Comparison of ENCODE assay signal across 8 cellular contexts in genomic region chr16:75566040-75566888, GRCh38. TPM values are rescaled to one million over a fixed set of nuclear protein-coding genes. Genes with fewer than 3 reads are reported as not detected.
A peak's percentile ranks its signal among the peaks of the same experiment; 100 is the strongest.
DNase-seq lines count a peak whose midpoint lies in the region; ATAC-seq and TF ChIP-seq lines count a peak whose summit lies in the region.

TSS of gene GABARAPL2 (plus strand) at chr16:75566379. CDS start at chr16:75566487, 108 bp downstream.

- H3K4me3 ChIP-seq in HUES6 (ENCODE audit: low read depth, low read length) (peak within 1 kb of the TSS; percentile 86), OCI-LY3 (ENCODE audit: low read length) (peak within 1 kb of the TSS; percentile 91), mononuclear cell (ENCODE audit: low read length) (peak within 1 kb of the TSS; percentile 92)

- no peak for TF ChIP-seq CTCF in OCI-LY3 (IDR thresholded peaks at IDR 0.05; ENCODE audit: low read depth, low read length)

- H3K36me3 ChIP-seq in HUES6 (ENCODE audit: control insufficient read depth, insufficient read depth, low read length) (peaks cover 37% of the 10 kb centered on the region), OCI-LY3 (replicated peaks; ENCODE audit: low read depth, low read length) (peaks cover 32% of the 10 kb centered on the region)

- peaks cover 20% of the 10 kb centered on the region for H4K20me1 ChIP-seq in OCI-LY3 (ENCODE audit: insufficient read depth, low read length)

- DNase-seq in Caki2 (ENCODE audit: low read depth) (peak; percentile 71), activated T-cell treated with anti-CD3 and anti-CD28 coated beads for 24 hours (ENCODE audit: low read depth) (peak; percentile 86), epidermal melanocyte (ENCODE audit: insufficient read length, low spot score) (peak; percentile 58)
- peak; percentile 87 to 89 for DNase-seq in stimulated activated CD8-positive, alpha-beta memory T cell treated with anti-CD3 and anti-CD28 coated beads, Interleukin-2, amount 100 ng/mL, for 48 hours (ENCODE audit: low read depth in 2 of 2)

- peak within 1 kb of the TSS; percentile 95 for H3K4me2 ChIP-seq in OCI-LY3 (ENCODE audit: low read length)

- H3K9ac ChIP-seq in HUES6 (ENCODE audit: low read length) = peak within 1 kb of the TSS; percentile 75
- peak within 1 kb of the TSS; percentile 75 for H3K9ac ChIP-seq in OCI-LY3 (ENCODE audit: low read length)

- ATAC-seq in GM21447 (IDR thresholded peaks at IDR 0.05; ENCODE audit: unreplicated experiment) = peak; percentile 63

- H3K27ac ChIP-seq in HUES6 (ENCODE audit: low read depth, low read length) (peak within 1 kb of the TSS; percentile 56; the same call in 1 of the 2 replicates), OCI-LY3 (ENCODE audit: low read length) (peak within 1 kb of the TSS; percentile 44)

- H3K27me3 ChIP-seq in HUES6 (ENCODE audit: control insufficient read depth, insufficient read depth, low read length) (no peaks in the 10 kb centered on the region), OCI-LY3 (ENCODE audit: low read depth, low read length) (peaks cover 16% of the 10 kb centered on the region), mononuclear cell (ENCODE audit: insufficient read depth, low read length) (peaks cover 3% of the 10 kb centered on the region)

- H3K79me2 ChIP-seq in OCI-LY3 (ENCODE audit: low read length) = peaks cover 20% of the 10 kb centered on the region

- in situ Hi-C loops in Caki2 (cut with HindIII; ENCODE audit: low pct_unique_long_range_greater_than_20kb, low sequenced_read_pairs) = no loop called here

- H3K4me1 ChIP-seq in HUES6 (ENCODE audit: control insufficient read depth, insufficient read depth, low read length) (peaks cover 18% of the 10 kb centered on the region), OCI-LY3 (ENCODE audit: low read length) (peaks cover 49% of the 10 kb centered on the region), mononuclear cell (ENCODE audit: insufficient read depth, low read length) (peaks cover 58% of the 10 kb centered on the region)

- peak within 1 kb of the TSS; percentile 94 for H2AFZ ChIP-seq in OCI-LY3 (ENCODE audit: low read depth, low read length)

- H3K9me3 ChIP-seq in HUES6 (ENCODE audit: control insufficient read depth, insufficient read depth, low read depth, low read length) = no peaks in the 10 kb centered on the region
- no peaks in the 10 kb centered on the region for H3K9me3 ChIP-seq in OCI-LY3 (ENCODE audit: insufficient read depth, low read length)
- H3K9me3 ChIP-seq in mononuclear cell (ENCODE audit: low read depth, low read length) = no peaks in the 10 kb centered on the region

RNA-seq across cellular contexts. Expression of gene GABARAPL2, which starts in this region (rescaled TPM):
- 16.3 and 36.3 TPM in 2 replicates for total RNA-seq in Caki2 (2014; rRNA removed; shearing (Covaris generic); ENCODE audit: low replicate concordance)
- 45.1 TPM for total RNA-seq in mononuclear cell

Comparison
In these comparisons a context has a peak if more than half of its experiments do, and no peak if none do; other contexts are left out.
1. Peak in every context shown above with its lines: DNase-seq, ATAC-seq, H3K4me3 ChIP-seq and H3K27ac ChIP-seq.